In the genomic region with DNA sequence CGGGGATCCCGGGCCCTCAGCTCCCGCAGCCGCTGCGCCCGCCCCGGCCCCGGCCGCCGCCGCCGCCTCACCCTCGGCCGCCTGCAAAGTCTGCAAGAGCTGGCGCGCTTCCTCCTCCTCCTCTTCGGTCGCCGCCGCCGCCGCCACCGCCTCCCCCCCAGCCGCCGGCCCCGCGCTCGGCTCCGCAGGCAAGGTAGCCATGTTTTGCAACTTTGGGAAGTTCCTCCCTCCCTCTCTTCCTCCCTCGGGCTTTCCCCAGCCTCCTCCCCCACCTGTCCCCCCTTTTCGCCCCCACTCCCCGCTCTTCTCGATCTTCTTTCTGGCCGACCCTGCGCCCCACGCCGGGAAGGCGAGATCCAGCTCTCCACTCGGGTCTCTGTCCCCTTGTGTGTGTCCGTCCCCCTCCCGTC, we compare ENCODE assay signal across 8 cellular contexts. TPM values are rescaled to one million over a fixed set of nuclear protein-coding genes. Genes with fewer than 3 reads are reported as not detected.
DNase-seq lines count a peak whose midpoint lies in the region; ATAC-seq and TF ChIP-seq lines count a peak whose summit lies in the region.

No MANE protein-coding gene starts in this region.

- RAD21 ChIA-PET in HCT116 (lab: Charles Lee; ENCODE audit: low non-redundant PET in 1 of 2, low total read pairs in 2 of 2, uncharacterized antibody in 2 of 2, unreplicated experiment in 2 of 2): interaction anchor here in 1 of 2 experiments (0.6 to 2.0 kb wide), 3 partner anchors 10 to 60 kb away, joined by 3 to 7 read pairs (median 5); no protein-coding TSS in a partner anchor

- H3K27ac ChIP-seq in HCT116 (ENCODE audit: low read depth, low read length) (peak overlapping the region; percentile 98), VCaP (peak overlapping the region; percentile 81)
- peak overlapping the region; percentile 60 for H3K27ac ChIP-seq in naive thymus-derived CD4-positive, alpha-beta T cell (ENCODE audit: low read depth, low read length)

- H3K4me3 ChIP-seq in AG04449 (ENCODE audit: low read depth, low read length) (peak overlapping the region; percentile 77), HCT116 (replicated peaks in 1 of 2; ENCODE audit: low read depth in 1 of 2, low read length in 2 of 2) (peak overlapping the region; percentile 80 to 84)
- peak overlapping the region; percentile 95 for H3K4me3 ChIP-seq in naive thymus-derived CD4-positive, alpha-beta T cell (ENCODE audit: low read length)

- H3K36me3 ChIP-seq in HCT116 (ENCODE audit: control insufficient read depth in 1 of 2, insufficient read depth in 2 of 2, low read length in 2 of 2): no peaks in the 10 kb centered on the region
- no peaks in the 10 kb centered on the region for H3K36me3 ChIP-seq in naive thymus-derived CD4-positive, alpha-beta T cell (ENCODE audit: control insufficient read depth in 2 of 3, insufficient read depth in 3 of 3, low read length in 3 of 3)

- ATAC-seq in HCT116: no peak
- no peak for ATAC-seq in effector memory CD8-positive, alpha-beta T cell (replicated peaks)
- no peak for ATAC-seq in naive thymus-derived CD4-positive, alpha-beta T cell
- no peak for ATAC-seq in sciatic nerve

- CTCF ChIA-PET in AG04449 (lab: Yijun Ruan, JAX): interaction anchor here (0.7 to 9.9 kb wide), 18 partner anchors 10 to 78 kb away, joined by 3 to 170 read pairs (median 4); a partner anchor contains a TSS
- CTCF ChIA-PET in HCT116 (lab: Charles Lee): interaction anchor here (0.7 to 4.2 kb wide), 12 partner anchors 8 to 329 kb away, joined by 3 to 71 read pairs (median 18); a partner anchor contains a TSS
- CTCF ChIA-PET in naive thymus-derived CD4-positive, alpha-beta T cell (lab: Charles Lee): interaction anchor here (0.6 to 4.8 kb wide), 11 partner anchors 7 to 94 kb away, joined by 3 to 99 read pairs (median 5); a partner anchor contains a TSS

- peak overlapping the region; percentile 84 for H3K9ac ChIP-seq in HCT116 (ENCODE audit: low read length)

- no TSS peak for BruUV-seq in HCT116 (replicated peaks; lab: Mats Ljungman, UMichigan)

- H3K4me1 ChIP-seq in HCT116 (ENCODE audit: control insufficient read depth in 1 of 2, insufficient read depth in 2 of 2, low read length in 2 of 2): peaks cover 14 to 48% of the 10 kb centered on the region in 2 experiments
- H3K4me1 ChIP-seq in naive thymus-derived CD4-positive, alpha-beta T cell (ENCODE audit: control insufficient read depth in 2 of 2, insufficient read depth in 2 of 2, low read length in 2 of 2): peaks cover 9 to 13% of the 10 kb centered on the region in 2 donors

- H3K4me1 Mint-ChIP-seq in effector memory CD8-positive, alpha-beta T cell (ENCODE audit: low read depth in 2 of 2): peaks cover 14 to 24% of the 10 kb centered on the region in 2 donors
- H3K4me1 Mint-ChIP-seq in naive thymus-derived CD4-positive, alpha-beta T cell: peaks cover 0 to 16% (median 8%) of the 10 kb centered on the region in 7 donors

- no peaks in the 10 kb centered on the region for H3K9me3 ChIP-seq in HCT116 (ENCODE audit: control insufficient read depth in 1 of 2, insufficient read depth in 1 of 2, low read depth in 1 of 2, low read length in 2 of 2)
- H3K9me3 ChIP-seq in naive thymus-derived CD4-positive, alpha-beta T cell (ENCODE audit: control insufficient read depth in 2 of 3, low read length in 3 of 3): no peaks in the 10 kb centered on the region

- no peaks in the 10 kb centered on the region for H3K79me2 ChIP-seq in HCT116 (ENCODE audit: insufficient read depth, low read length)

- H3K36me3 Mint-ChIP-seq in effector memory CD8-positive, alpha-beta T cell (ENCODE audit: insufficient read depth): peaks cover 24% of the 10 kb centered on the region
- H3K36me3 Mint-ChIP-seq in naive thymus-derived CD4-positive, alpha-beta T cell: no peaks in the 10 kb centered on the region

- H3K9me3 Mint-ChIP-seq in effector memory CD8-positive, alpha-beta T cell: no peaks in the 10 kb centered on the region
- no peaks in the 10 kb centered on the region for H3K9me3 Mint-ChIP-seq in naive thymus-derived CD4-positive, alpha-beta T cell

- no peaks in the 10 kb centered on the region for H3K9me2 ChIP-seq in HCT116 (ENCODE audit: insufficient read depth)

- TF ChIP-seq POLR2A in HCT116 (IDR thresholded peaks at IDR 0.05; ENCODE audit: borderline replicate concordance, extremely low read depth, insufficient read depth, insufficient read length): no peak

- peak overlapping the region; percentile 88 for H3K27ac Mint-ChIP-seq in effector memory CD8-positive, alpha-beta T cell
- H3K27ac Mint-ChIP-seq in naive thymus-derived CD4-positive, alpha-beta T cell: peak overlapping the region in 6 of 9 donors; percentile 66 to 91 (median 74)

- H2AFZ ChIP-seq in HCT116 (ENCODE audit: low read depth, low read length, poor library complexity, severe bottlenecking): peak overlapping the region; percentile 68

- H3K27me3 ChIP-seq in HCT116 (ENCODE audit: insufficient read depth, low read length): no peaks in the 10 kb centered on the region
- no peaks in the 10 kb centered on the region for H3K27me3 ChIP-seq in naive thymus-derived CD4-positive, alpha-beta T cell (ENCODE audit: control insufficient read depth in 2 of 2, insufficient read depth in 2 of 2, low read length in 2 of 2)

- TF ChIP-seq CTCF in AG04449 (IDR thresholded peaks at IDR 0.05; ENCODE audit: insufficient read depth, low read length, missing control alignments) (no peak), HCT116 (IDR thresholded peaks at IDR 0.05 in 2 of 3, conservative IDR thresholded peaks at IDR 0.05 in 1 of 3; ENCODE audit: borderline replicate concordance in 1 of 3, insufficient read depth in 1 of 3, low read depth in 2 of 3, low read length in 2 of 3) (no peak), VCaP (conservative IDR thresholded peaks at IDR 0.05) (no peak)

- intact Hi-C loops in HCT116 (cut with micrococcal nuclease): loop anchor here (2.0 kb wide), 1 partner anchor 52 kb away; no protein-coding TSS in a partner anchor
- intact Hi-C loops in naive thymus-derived CD4-positive, alpha-beta T cell (cut with micrococcal nuclease): loop anchor here (1.0 to 10.0 kb wide), 6 partner anchors 37 to 241 kb away; a partner anchor contains a TSS
- intact Hi-C loops in sciatic nerve (cut with DNase I): loop anchor here (10.0 kb wide), 1 partner anchor 74 kb away; a partner anchor contains a TSS

- peak overlapping the region; percentile 86 to 91 for H3K4me3 Mint-ChIP-seq in effector memory CD8-positive, alpha-beta T cell
- H3K4me3 Mint-ChIP-seq in naive thymus-derived CD4-positive, alpha-beta T cell: peak overlapping the region; percentile 81 to 92 (median 86)

- no peaks in the 10 kb centered on the region for H4K20me1 ChIP-seq in HCT116 (ENCODE audit: insufficient read depth)

- H3K4me2 ChIP-seq in HCT116 (ENCODE audit: low read length): peak overlapping the region; percentile 92

- no peak for TF ChIP-seq RAD21 in HCT116 (IDR thresholded peaks at IDR 0.05; ENCODE audit: low read depth)

- peaks cover 5 to 32% of the 10 kb centered on the region in 2 donors for H3K27me3 Mint-ChIP-seq in effector memory CD8-positive, alpha-beta T cell
- H3K27me3 Mint-ChIP-seq in naive thymus-derived CD4-positive, alpha-beta T cell: peaks cover 0 to 35% (median 7%) of the 10 kb centered on the region in 5 donors

- POLR2A ChIA-PET in AG04449 (lab: Yijun Ruan, JAX): interaction anchor here (0.8 to 6.2 kb wide), 9 partner anchors 13 to 76 kb away, joined by 4 to 65 read pairs (median 15); a partner anchor contains a TSS
- POLR2A ChIA-PET in HCT116 (lab: Charles Lee): interaction anchor here (0.7 to 3.6 kb wide), 9 partner anchors 9 to 153 kb away, joined by 3 to 50 read pairs (median 5); a partner anchor contains a TSS
- POLR2A ChIA-PET in naive thymus-derived CD4-positive, alpha-beta T cell (lab: Charles Lee): interaction anchor here (0.9 to 2.8 kb wide), 9 partner anchors 10 to 118 kb away, joined by 3 to 20 read pairs (median 5); a partner anchor contains a TSS

- DNase-seq in AG04449 (ENCODE audit: low read depth, low spot score) (no peak), HCT116 (ENCODE audit: low read depth, low spot score) (no peak), D341Med (ENCODE audit: low spot score) (no peak), sciatic nerve (ENCODE audit: low spot score) (no peak), NCI-H2107 treated with DMSO at 0.1 percent for 48 hours (lab: John Stamatoyannopoulos, UW; ENCODE audit: unreplicated experiment) (no peak)
- DNase-seq in effector memory CD8-positive, alpha-beta T cell: peak in 2 of 3 experiments; percentile 23 to 37
- DNase-seq in naive thymus-derived CD4-positive, alpha-beta T cell: peak in 4 of 9 donors; percentile 19 to 37 (median 29)

TF ChIP-seq in HCT116, 20 proteins besides CTCF, POLR2A, EP300 and RAD21 (continues in another document):
- TF ChIP-seq EGR1 (IDR thresholded peaks at IDR 0.05; ENCODE audit: low read depth) (no peak), ZFX (IDR thresholded peaks at IDR 0.05) (peak; percentile 41; the same call in 1 of the 2 replicates)

RNA-seq across cellular contexts. Expression of a gene that starts 0.4 kb away (rescaled TPM):
- total RNA-seq in HCT116 (2021; ENCODE audit: unreplicated experiment): 18.3 TPM
- polyA plus RNA-seq in HCT116 (2012): 9.5 and 11.1 TPM in 2 replicates
- 1 to 10 TPM in 4 of 5 experiments, under 1 TPM in 1; 0.92 to 2.3 (median 1.1) TPM for total RNA-seq in naive thymus-derived CD4-positive, alpha-beta T cell
- under 1 TPM; 0.15 to 0.17 TPM for polyA plus RNA-seq in naive thymus-derived CD4-positive, alpha-beta T cell
- total RNA-seq in sciatic nerve: 26.3 TPM

RNA-seq across cellular contexts. Expression of a gene that starts 13.6 kb away (rescaled TPM):
- total RNA-seq in HCT116 (2021; ENCODE audit: unreplicated experiment) (52.5 TPM), sciatic nerve (77.9 TPM)
- 38.1 and 47.9 TPM in 2 replicates for polyA plus RNA-seq in HCT116 (2012)
- total RNA-seq in naive thymus-derived CD4-positive, alpha-beta T cell: 10 to 100 TPM; 15.0 to 33.9 (median 25.2) TPM
- polyA plus RNA-seq in naive thymus-derived CD4-positive, alpha-beta T cell: 1 to 10 TPM in 1 of 2 donors, under 1 TPM in 1; 0.20 to 1.8 TPM

RNA-seq across cellular contexts. Expression of a gene that starts 24.0 kb away (rescaled TPM):
- total RNA-seq in HCT116 (2021; ENCODE audit: unreplicated experiment) (56.8 TPM), sciatic nerve (57.4 TPM)
- polyA plus RNA-seq in HCT116 (2012): 28.1 and 28.5 TPM in 2 replicates
- 10 to 100 TPM; 18.7 to 43.2 (median 35.4) TPM for total RNA-seq in naive thymus-derived CD4-positive, alpha-beta T cell
- 1 to 10 TPM; 3.7 to 7.2 TPM for polyA plus RNA-seq in naive thymus-derived CD4-positive, alpha-beta T cell

RNA-seq across cellular contexts. Expression of a gene that starts 35.4 kb away (rescaled TPM):
- total RNA-seq in HCT116 (2021; ENCODE audit: unreplicated experiment): 2.1 TPM
- polyA plus RNA-seq in HCT116 (2012): 0.86 and 1.2 TPM in 2 replicates
- total RNA-seq in naive thymus-derived CD4-positive, alpha-beta T cell: not detected
- not detected for polyA plus RNA-seq in naive thymus-derived CD4-positive, alpha-beta T cell
- not detected for total RNA-seq in sciatic nerve

RNA-seq across cellular contexts. Expression of a gene that starts 38.0 kb away (rescaled TPM):
- 31.7 TPM for total RNA-seq in HCT116 (2021; ENCODE audit: unreplicated experiment)
- 11.7 and 16.2 TPM in 2 replicates for polyA plus RNA-seq in HCT116 (2012)
- total RNA-seq in naive thymus-derived CD4-positive, alpha-beta T cell: 10 to 100 TPM; 21.2 to 52.9 (median 36.6) TPM
- 10 to 100 TPM; 11.1 to 17.5 TPM for polyA plus RNA-seq in naive thymus-derived CD4-positive, alpha-beta T cell
- 23.6 TPM for total RNA-seq in sciatic nerve

Comparison
In these comparisons a context has a peak if more than half of its experiments do, and no peak if none do; other contexts are left out.
1. DNase-seq: peak in effector memory CD8-positive, alpha-beta T cell (2 of 3); none in AG04449 (single experiment), HCT116 (single experiment), D341Med (single experiment), sciatic nerve (single experiment) and NCI-H2107 treated with DMSO at 0.1 percent for 48 hours (single experiment).
2. Peak in every context shown above with its lines, with median percentiles within 50 percentile points of each other: H3K4me3 ChIP-seq and H3K27ac ChIP-seq.